ENCODE assay signal across 17 cellular contexts in genomic region chr22:38741166-38741565, GRCh38. TPM values are rescaled to one million over a fixed set of nuclear protein-coding genes. Genes with fewer than 3 reads are reported as not detected.
DNase-seq lines count a peak whose midpoint lies in the region; ATAC-seq and TF ChIP-seq lines count a peak whose summit lies in the region.
"Had no signal": no experiment of that assay in that cellular context is flagged by ENCODE, and none has a peak within 500 bp of the region (broad histone marks: within the 10 kb centered on the region; RNA-seq: fewer than 3 reads in every experiment).

No MANE protein-coding gene starts in this region.

- no peak overlapping the region for H3K4me3 ChIP-seq in BLaER1 treated with 17β-estradiol and CSF1 and Interleukin-3, amounts not matched to agents 10 nM and 100 nM
- H3K4me3 ChIP-seq: colonic mucosa had no signal

- H3K9me3 ChIP-seq in BLaER1 treated with 17β-estradiol and CSF1 and Interleukin-3, amounts not matched to agents 10 nM and 100 nM (replicated peaks in 1 of 11): no peaks in the 10 kb centered on the region
- H3K9me3 ChIP-seq: colonic mucosa had no signal

- H3K27ac Mint-ChIP-seq in activated CD4-positive, alpha-beta T cell treated with anti-CD3 and anti-CD28 coated beads, Interleukin-2, amount 10 ng/mL, durations not matched to agents 24 days and 14 days: peak overlapping the region; percentile 45
- H3K27ac Mint-ChIP-seq in activated T-helper 17 cell treated with anti-CD3 and anti-CD28 coated beads, Interleukin-2, amount 50 U/mL, for 72 hours: peak overlapping the region; percentile 66
- H3K27ac Mint-ChIP-seq in glutamatergic neuron (ENCODE audit: unreplicated experiment): peak overlapping the region; percentile 81
- H3K27ac Mint-ChIP-seq: activated T-helper 2 cell treated with anti-CD3 and anti-CD28 coated beads, Interferon-gamma antibody, Interleukin-2, Interleukin-4, amounts not matched to agents 10 μg/mL and 5 μg/mL and 100 μg/mL, durations not matched to agents 14 hours and 24 hours and 36 hours had no signal

- TF ChIP-seq CTCF in glutamatergic neuron (IDR thresholded peaks at IDR 0.05; ENCODE audit: partially characterized antibody, unreplicated experiment): no peak

- H3K9ac ChIP-seq in BLaER1 treated with 17β-estradiol and CSF1 and Interleukin-3, amounts not matched to agents 10 nM and 100 nM: peak overlapping the region in 8 of 11 experiments; percentile 0 to 54 (median 27); a peak in 11 of 22 replicates

- peaks cover 18% of the 10 kb centered on the region for H3K4me1 Mint-ChIP-seq in activated CD4-positive, alpha-beta T cell treated with anti-CD3 and anti-CD28 coated beads, Interleukin-2, amount 10 ng/mL, durations not matched to agents 24 days and 14 days
- H3K4me1 Mint-ChIP-seq in activated T-helper 17 cell treated with anti-CD3 and anti-CD28 coated beads, Interleukin-2, amount 50 U/mL, for 72 hours: peaks cover 10% of the 10 kb centered on the region
- H3K4me1 Mint-ChIP-seq in glutamatergic neuron (ENCODE audit: low read depth, unreplicated experiment): peaks cover 13% of the 10 kb centered on the region

- H3K4me2 ChIP-seq in BLaER1 treated with 17β-estradiol and CSF1 and Interleukin-3, amounts not matched to agents 10 nM and 100 nM: peak overlapping the region in 2 of 11 experiments; percentile 4 to 33; a peak in 2 of 22 replicates

- peaks cover 84 to 100% (median 100%) of the 10 kb centered on the region in 11 experiments for H4K20me1 ChIP-seq in BLaER1 treated with 17β-estradiol and CSF1 and Interleukin-3, amounts not matched to agents 10 nM and 100 nM

- no peak for ATAC-seq in activated T-helper 17 cell treated with anti-CD3 and anti-CD28 coated beads, Interleukin-2, amount 50 U/mL, for 72 hours (replicated peaks)
- no peak for ATAC-seq in GM21737 (IDR thresholded peaks at IDR 0.05; ENCODE audit: unreplicated experiment)
- ATAC-seq: SK-N-SH treated with all-trans-retinoic acid at 6 μM for 48 hours had no signal

- H3K4me3 Mint-ChIP-seq in activated CD4-positive, alpha-beta T cell treated with anti-CD3 and anti-CD28 coated beads, Interleukin-2, amount 10 ng/mL, durations not matched to agents 24 days and 14 days: no peak overlapping the region
- H3K4me3 Mint-ChIP-seq in activated T-helper 17 cell treated with anti-CD3 and anti-CD28 coated beads, Interleukin-2, amount 50 U/mL, for 72 hours: no peak overlapping the region
- H3K4me3 Mint-ChIP-seq in glutamatergic neuron (ENCODE audit: unreplicated experiment): peak overlapping the region; percentile 25

- peaks cover 100% of the 10 kb centered on the region in 11 experiments for H3K36me3 ChIP-seq in BLaER1 treated with 17β-estradiol and CSF1 and Interleukin-3, amounts not matched to agents 10 nM and 100 nM

- DNase-seq in activated CD4-positive, alpha-beta T cell treated with anti-CD3 and anti-CD28 coated beads, Interleukin-2, amount 10 ng/mL, durations not matched to agents 24 days and 14 days: no peak
- no peak for DNase-seq in activated CD4-positive, alpha-beta T cell treated with anti-CD3 and anti-CD28 coated beads, Interleukin-2, amount 50 U/mL, for 4 hours
- DNase-seq in glutamatergic neuron: no peak
- DNase-seq in inferior parietal cortex (ENCODE audit: extremely low spot score): no peak
- no peak for DNase-seq in stimulated activated CD4-positive, alpha-beta T cell treated with anti-CD3 and anti-CD28 coated beads, Interleukin-2, amount 100 ng/mL, for 24 hours
- DNase-seq: activated CD4-positive, alpha-beta T cell treated with anti-CD3 and anti-CD28 coated beads, Interleukin-2, amount 50 U/mL, for 48 hours; colonic mucosa; DMS 273 treated with DMSO at 0.1 percent for 48 hours; hippocampal formation; NCI-H1105; NCI-H2081 treated with DMSO at 0.1 percent for 48 hours; NCI-H510A had no signal

- H3K27me3 Mint-ChIP-seq in activated CD4-positive, alpha-beta T cell treated with anti-CD3 and anti-CD28 coated beads, Interleukin-2, amount 10 ng/mL, durations not matched to agents 24 days and 14 days: no peaks in the 10 kb centered on the region
- no peaks in the 10 kb centered on the region for H3K27me3 Mint-ChIP-seq in activated T-helper 17 cell treated with anti-CD3 and anti-CD28 coated beads, Interleukin-2, amount 50 U/mL, for 72 hours
- peaks cover 14% of the 10 kb centered on the region for H3K27me3 Mint-ChIP-seq in glutamatergic neuron (ENCODE audit: unreplicated experiment)

- peaks cover 6 to 63% (median 57%) of the 10 kb centered on the region in 10 experiments for H3K4me1 ChIP-seq in BLaER1 treated with 17β-estradiol and CSF1 and Interleukin-3, amounts not matched to agents 10 nM and 100 nM
- H3K4me1 ChIP-seq: colonic mucosa had no signal

- no peaks in the 10 kb centered on the region for H3K9me3 Mint-ChIP-seq in activated CD4-positive, alpha-beta T cell treated with anti-CD3 and anti-CD28 coated beads, Interleukin-2, amount 10 ng/mL, durations not matched to agents 24 days and 14 days
- H3K9me3 Mint-ChIP-seq in activated T-helper 17 cell treated with anti-CD3 and anti-CD28 coated beads, Interleukin-2, amount 50 U/mL, for 72 hours: no peaks in the 10 kb centered on the region
- H3K9me3 Mint-ChIP-seq in glutamatergic neuron (ENCODE audit: unreplicated experiment): peaks cover 8% of the 10 kb centered on the region
- H3K9me3 Mint-ChIP-seq: activated T-helper 2 cell treated with anti-CD3 and anti-CD28 coated beads, Interferon-gamma antibody, Interleukin-2, Interleukin-4, amounts not matched to agents 10 μg/mL and 5 μg/mL and 100 μg/mL, durations not matched to agents 14 hours and 24 hours and 36 hours had no signal

- H3K27me3 ChIP-seq in BLaER1 treated with 17β-estradiol and CSF1 and Interleukin-3, amounts not matched to agents 10 nM and 100 nM: no peaks in the 10 kb centered on the region
- H3K27me3 ChIP-seq: colonic mucosa had no signal

- peaks cover 81% of the 10 kb centered on the region for H3K36me3 Mint-ChIP-seq in activated CD4-positive, alpha-beta T cell treated with anti-CD3 and anti-CD28 coated beads, Interleukin-2, amount 10 ng/mL, durations not matched to agents 24 days and 14 days (ENCODE audit: low read depth)
- peaks cover 100% of the 10 kb centered on the region for H3K36me3 Mint-ChIP-seq in activated T-helper 17 cell treated with anti-CD3 and anti-CD28 coated beads, Interleukin-2, amount 50 U/mL, for 72 hours (ENCODE audit: low read depth)
- H3K36me3 Mint-ChIP-seq in glutamatergic neuron (ENCODE audit: unreplicated experiment): no peaks in the 10 kb centered on the region

- peak overlapping the region in 2 of 11 experiments; percentile 13 to 24; a peak in 1 of 22 replicates for H3K27ac ChIP-seq in BLaER1 treated with 17β-estradiol and CSF1 and Interleukin-3, amounts not matched to agents 10 nM and 100 nM
- H3K27ac ChIP-seq: colonic mucosa had no signal

- intact Hi-C loops in activated CD4-positive, alpha-beta T cell treated with anti-CD3 and anti-CD28 coated beads, Interleukin-2, amount 10 ng/mL, durations not matched to agents 24 days and 14 days (cut with micrococcal nuclease): no loop called here

RNA-seq across cellular contexts. Expression of gene SUN2, which starts 14.6 kb away (rescaled TPM):
- total RNA-seq in activated CD4-positive, alpha-beta T cell treated with anti-CD3 and anti-CD28 coated beads, Interleukin-2, amount 10 ng/mL, durations not matched to agents 24 days and 14 days: 124 and 128 TPM in 2 replicates
- total RNA-seq in activated T-helper 17 cell treated with anti-CD3 and anti-CD28 coated beads, Interleukin-2, amount 50 U/mL, for 72 hours: 100 to 1,000 TPM; 193 to 216 TPM
- total RNA-seq in glutamatergic neuron (ENCODE audit: unreplicated experiment): 174 TPM

RNA-seq across cellular contexts. Expression of gene GTPBP1, which starts 35.4 kb away (rescaled TPM):
- total RNA-seq in activated CD4-positive, alpha-beta T cell treated with anti-CD3 and anti-CD28 coated beads, Interleukin-2, amount 10 ng/mL, durations not matched to agents 24 days and 14 days: 102 and 103 TPM in 2 replicates
- 10 to 100 TPM; 70.6 to 92.3 TPM for total RNA-seq in activated T-helper 17 cell treated with anti-CD3 and anti-CD28 coated beads, Interleukin-2, amount 50 U/mL, for 72 hours
- total RNA-seq in glutamatergic neuron (ENCODE audit: unreplicated experiment): 55.6 TPM

RNA-seq across cellular contexts. Expression of gene JOSD1, which starts 40.4 kb away (rescaled TPM):
- 90.4 and 93.8 TPM in 2 replicates for total RNA-seq in activated CD4-positive, alpha-beta T cell treated with anti-CD3 and anti-CD28 coated beads, Interleukin-2, amount 10 ng/mL, durations not matched to agents 24 days and 14 days
- total RNA-seq in activated T-helper 17 cell treated with anti-CD3 and anti-CD28 coated beads, Interleukin-2, amount 50 U/mL, for 72 hours: 100 to 1,000 TPM in 1 of 2 donors, 10 to 100 TPM in 1; 80.1 to 104 TPM
- total RNA-seq in glutamatergic neuron (ENCODE audit: unreplicated experiment): 51.0 TPM

RNA-seq across cellular contexts. Expression of gene DNAL4, which starts 52.8 kb away (rescaled TPM):
- total RNA-seq in activated CD4-positive, alpha-beta T cell treated with anti-CD3 and anti-CD28 coated beads, Interleukin-2, amount 10 ng/mL, durations not matched to agents 24 days and 14 days: 5.5 and 6.3 TPM in 2 replicates
- total RNA-seq in activated T-helper 17 cell treated with anti-CD3 and anti-CD28 coated beads, Interleukin-2, amount 50 U/mL, for 72 hours: 1 to 10 TPM; 5.0 to 5.2 TPM
- 19.4 TPM for total RNA-seq in glutamatergic neuron (ENCODE audit: unreplicated experiment)

RNA-seq across cellular contexts. Expression of gene TOMM22, which starts 59.4 kb away (rescaled TPM):
- total RNA-seq in activated CD4-positive, alpha-beta T cell treated with anti-CD3 and anti-CD28 coated beads, Interleukin-2, amount 10 ng/mL, durations not matched to agents 24 days and 14 days: 169 and 172 TPM in 2 replicates
- total RNA-seq in activated T-helper 17 cell treated with anti-CD3 and anti-CD28 coated beads, Interleukin-2, amount 50 U/mL, for 72 hours: 100 to 1,000 TPM in 1 of 2 donors, 10 to 100 TPM in 1; 59.9 to 138 TPM
- total RNA-seq in glutamatergic neuron (ENCODE audit: unreplicated experiment): 61.0 TPM
